In genomic region chr7:73727963-73728362, GRCh38 we compare ENCODE assay signal across 1 cellular context.
TF ChIP-seq lines count a peak whose summit lies in the region.

No MANE protein-coding gene starts in this region.

TF ChIP-seq in K562, 482 proteins besides CTCF, POLR2A, EP300 and RAD21 (continued from another document and continues in another):
- TF ChIP-seq, protein P1, sequence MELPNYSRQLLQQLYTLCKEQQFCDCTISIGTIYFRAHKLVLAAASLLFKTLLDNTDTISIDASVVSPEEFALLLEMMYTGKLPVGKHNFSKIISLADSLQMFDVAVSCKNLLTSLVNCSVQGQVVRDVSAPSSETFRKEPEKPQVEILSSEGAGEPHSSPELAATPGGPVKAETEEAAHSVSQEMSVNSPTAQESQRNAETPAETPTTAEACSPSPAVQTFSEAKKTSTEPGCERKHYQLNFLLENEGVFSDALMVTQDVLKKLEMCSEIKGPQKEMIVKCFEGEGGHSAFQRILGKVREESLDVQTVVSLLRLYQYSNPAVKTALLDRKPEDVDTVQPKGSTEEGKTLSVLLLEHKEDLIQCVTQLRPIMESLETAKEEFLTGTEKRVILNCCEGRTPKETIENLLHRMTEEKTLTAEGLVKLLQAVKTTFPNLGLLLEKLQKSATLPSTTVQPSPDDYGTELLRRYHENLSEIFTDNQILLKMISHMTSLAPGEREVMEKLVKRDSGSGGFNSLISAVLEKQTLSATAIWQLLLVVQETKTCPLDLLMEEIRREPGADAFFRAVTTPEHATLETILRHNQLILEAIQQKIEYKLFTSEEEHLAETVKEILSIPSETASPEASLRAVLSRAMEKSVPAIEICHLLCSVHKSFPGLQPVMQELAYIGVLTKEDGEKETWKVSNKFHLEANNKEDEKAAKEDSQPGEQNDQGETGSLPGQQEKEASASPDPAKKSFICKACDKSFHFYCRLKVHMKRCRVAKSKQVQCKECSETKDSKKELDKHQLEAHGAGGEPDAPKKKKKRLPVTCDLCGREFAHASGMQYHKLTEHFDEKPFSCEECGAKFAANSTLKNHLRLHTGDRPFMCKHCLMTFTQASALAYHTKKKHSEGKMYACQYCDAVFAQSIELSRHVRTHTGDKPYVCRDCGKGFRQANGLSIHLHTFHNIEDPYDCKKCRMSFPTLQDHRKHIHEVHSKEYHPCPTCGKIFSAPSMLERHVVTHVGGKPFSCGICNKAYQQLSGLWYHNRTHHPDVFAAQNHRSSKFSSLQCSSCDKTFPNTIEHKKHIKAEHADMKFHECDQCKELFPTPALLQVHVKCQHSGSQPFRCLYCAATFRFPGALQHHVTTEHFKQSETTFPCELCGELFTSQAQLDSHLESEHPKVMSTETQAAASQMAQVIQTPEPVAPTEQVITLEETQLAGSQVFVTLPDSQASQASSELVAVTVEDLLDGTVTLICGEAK (IDR thresholded peaks at IDR 0.05) = no peak
- TF ChIP-seq, protein P1 (CRISPR knock-in tag; IDR thresholded peaks at IDR 0.05) = no peak
- no peak for TF ChIP-seq TEAD2 (tag; IDR thresholded peaks at IDR 0.05)
- no peak for TF ChIP-seq PHF20 (IDR thresholded peaks at IDR 0.05; ENCODE audit: partially characterized antibody)
- TF ChIP-seq ZNF140 (CRISPR knock-in tag; IDR thresholded peaks at IDR 0.05) = no peak
- TF ChIP-seq LCOR (CRISPR knock-in tag; IDR thresholded peaks at IDR 0.05) = no peak
- TF ChIP-seq ZBTB33 (CRISPR knock-in tag; IDR thresholded peaks at IDR 0.05) = no peak
- no peak for TF ChIP-seq MYNN (IDR thresholded peaks at IDR 0.05)
- no peak for TF ChIP-seq MYNN (CRISPR knock-in tag; IDR thresholded peaks at IDR 0.05)
- TF ChIP-seq, protein P2, sequence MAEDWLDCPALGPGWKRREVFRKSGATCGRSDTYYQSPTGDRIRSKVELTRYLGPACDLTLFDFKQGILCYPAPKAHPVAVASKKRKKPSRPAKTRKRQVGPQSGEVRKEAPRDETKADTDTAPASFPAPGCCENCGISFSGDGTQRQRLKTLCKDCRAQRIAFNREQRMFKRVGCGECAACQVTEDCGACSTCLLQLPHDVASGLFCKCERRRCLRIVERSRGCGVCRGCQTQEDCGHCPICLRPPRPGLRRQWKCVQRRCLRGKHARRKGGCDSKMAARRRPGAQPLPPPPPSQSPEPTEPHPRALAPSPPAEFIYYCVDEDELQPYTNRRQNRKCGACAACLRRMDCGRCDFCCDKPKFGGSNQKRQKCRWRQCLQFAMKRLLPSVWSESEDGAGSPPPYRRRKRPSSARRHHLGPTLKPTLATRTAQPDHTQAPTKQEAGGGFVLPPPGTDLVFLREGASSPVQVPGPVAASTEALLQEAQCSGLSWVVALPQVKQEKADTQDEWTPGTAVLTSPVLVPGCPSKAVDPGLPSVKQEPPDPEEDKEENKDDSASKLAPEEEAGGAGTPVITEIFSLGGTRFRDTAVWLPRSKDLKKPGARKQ (CRISPR knock-in tag; IDR thresholded peaks at IDR 0.05) = no peak
- peak; percentile 27 for TF ChIP-seq DACH1 (IDR thresholded peaks at IDR 0.05; ENCODE audit: partially characterized antibody)
- TF ChIP-seq ZNF77 (CRISPR knock-in tag; IDR thresholded peaks at IDR 0.05) = no peak
- TF ChIP-seq USF1 (CRISPR knock-in tag; IDR thresholded peaks at IDR 0.05) = no peak
- no peak for TF ChIP-seq PCBP1 (IDR thresholded peaks at IDR 0.05; ENCODE audit: low read depth, low read length, poor library complexity, severe bottlenecking)
- TF ChIP-seq ZBTB17 (CRISPR knock-in tag; IDR thresholded peaks at IDR 0.05) = no peak
- TF ChIP-seq, protein P3, sequence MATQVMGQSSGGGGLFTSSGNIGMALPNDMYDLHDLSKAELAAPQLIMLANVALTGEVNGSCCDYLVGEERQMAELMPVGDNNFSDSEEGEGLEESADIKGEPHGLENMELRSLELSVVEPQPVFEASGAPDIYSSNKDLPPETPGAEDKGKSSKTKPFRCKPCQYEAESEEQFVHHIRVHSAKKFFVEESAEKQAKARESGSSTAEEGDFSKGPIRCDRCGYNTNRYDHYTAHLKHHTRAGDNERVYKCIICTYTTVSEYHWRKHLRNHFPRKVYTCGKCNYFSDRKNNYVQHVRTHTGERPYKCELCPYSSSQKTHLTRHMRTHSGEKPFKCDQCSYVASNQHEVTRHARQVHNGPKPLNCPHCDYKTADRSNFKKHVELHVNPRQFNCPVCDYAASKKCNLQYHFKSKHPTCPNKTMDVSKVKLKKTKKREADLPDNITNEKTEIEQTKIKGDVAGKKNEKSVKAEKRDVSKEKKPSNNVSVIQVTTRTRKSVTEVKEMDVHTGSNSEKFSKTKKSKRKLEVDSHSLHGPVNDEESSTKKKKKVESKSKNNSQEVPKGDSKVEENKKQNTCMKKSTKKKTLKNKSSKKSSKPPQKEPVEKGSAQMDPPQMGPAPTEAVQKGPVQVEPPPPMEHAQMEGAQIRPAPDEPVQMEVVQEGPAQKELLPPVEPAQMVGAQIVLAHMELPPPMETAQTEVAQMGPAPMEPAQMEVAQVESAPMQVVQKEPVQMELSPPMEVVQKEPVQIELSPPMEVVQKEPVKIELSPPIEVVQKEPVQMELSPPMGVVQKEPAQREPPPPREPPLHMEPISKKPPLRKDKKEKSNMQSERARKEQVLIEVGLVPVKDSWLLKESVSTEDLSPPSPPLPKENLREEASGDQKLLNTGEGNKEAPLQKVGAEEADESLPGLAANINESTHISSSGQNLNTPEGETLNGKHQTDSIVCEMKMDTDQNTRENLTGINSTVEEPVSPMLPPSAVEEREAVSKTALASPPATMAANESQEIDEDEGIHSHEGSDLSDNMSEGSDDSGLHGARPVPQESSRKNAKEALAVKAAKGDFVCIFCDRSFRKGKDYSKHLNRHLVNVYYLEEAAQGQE (CRISPR knock-in tag; IDR thresholded peaks at IDR 0.05; ENCODE audit: low read depth) = no peak
- TF ChIP-seq CTCFL (IDR thresholded peaks at IDR 0.05; ENCODE audit: borderline replicate concordance, insufficient read depth, low read depth, low read length, poor library complexity, severe bottlenecking) = no peak
- peak; percentile 34; the same call in 1 of the 2 replicates for TF ChIP-seq ARID1B (IDR thresholded peaks at IDR 0.05)
- no peak for TF ChIP-seq GTF2E2 (tag; IDR thresholded peaks at IDR 0.05)
- TF ChIP-seq AFF4 (CRISPR knock-in tag; IDR thresholded peaks at IDR 0.05) = no peak
- TF ChIP-seq ZNF57 (CRISPR knock-in tag; IDR thresholded peaks at IDR 0.05) = no peak
- no peak for TF ChIP-seq SMAD3 (CRISPR knock-in tag; conservative IDR thresholded peaks at IDR 0.05)
- no peak for TF ChIP-seq ZNF586 (CRISPR knock-in tag; conservative IDR thresholded peaks at IDR 0.05)
- TF ChIP-seq IRF1 (CRISPR knock-in tag; IDR thresholded peaks at IDR 0.05; ENCODE audit: borderline replicate concordance) = no peak
- no peak for TF ChIP-seq ZNF217 (CRISPR knock-in tag; IDR thresholded peaks at IDR 0.05)
- TF ChIP-seq, protein P4, sequence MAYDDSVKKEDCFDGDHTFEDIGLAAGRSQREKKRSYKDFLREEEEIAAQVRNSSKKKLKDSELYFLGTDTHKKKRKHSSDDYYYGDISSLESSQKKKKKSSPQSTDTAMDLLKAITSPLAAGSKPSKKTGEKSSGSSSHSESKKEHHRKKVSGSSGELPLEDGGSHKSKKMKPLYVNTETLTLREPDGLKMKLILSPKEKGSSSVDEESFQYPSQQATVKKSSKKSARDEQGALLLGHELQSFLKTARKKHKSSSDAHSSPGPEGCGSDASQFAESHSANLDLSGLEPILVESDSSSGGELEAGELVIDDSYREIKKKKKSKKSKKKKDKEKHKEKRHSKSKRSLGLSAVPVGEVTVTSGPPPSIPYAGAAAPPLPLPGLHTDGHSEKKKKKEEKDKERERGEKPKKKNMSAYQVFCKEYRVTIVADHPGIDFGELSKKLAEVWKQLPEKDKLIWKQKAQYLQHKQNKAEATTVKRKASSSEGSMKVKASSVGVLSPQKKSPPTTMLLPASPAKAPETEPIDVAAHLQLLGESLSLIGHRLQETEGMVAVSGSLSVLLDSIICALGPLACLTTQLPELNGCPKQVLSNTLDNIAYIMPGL (CRISPR knock-in tag; IDR thresholded peaks at IDR 0.05) = no peak
- peak; percentile 78 for TF ChIP-seq MAFF (IDR thresholded peaks at IDR 0.05; ENCODE audit: low read length)
- no peak for TF ChIP-seq PML (IDR thresholded peaks at IDR 0.05; ENCODE audit: low read length)
- no peak for TF ChIP-seq TRIM24 (IDR thresholded peaks at IDR 0.05)
- TF ChIP-seq ZNF717 (CRISPR knock-in tag; IDR thresholded peaks at IDR 0.05) = no peak
